8 cellular contexts compared by ENCODE assay signal in the genomic region with DNA sequence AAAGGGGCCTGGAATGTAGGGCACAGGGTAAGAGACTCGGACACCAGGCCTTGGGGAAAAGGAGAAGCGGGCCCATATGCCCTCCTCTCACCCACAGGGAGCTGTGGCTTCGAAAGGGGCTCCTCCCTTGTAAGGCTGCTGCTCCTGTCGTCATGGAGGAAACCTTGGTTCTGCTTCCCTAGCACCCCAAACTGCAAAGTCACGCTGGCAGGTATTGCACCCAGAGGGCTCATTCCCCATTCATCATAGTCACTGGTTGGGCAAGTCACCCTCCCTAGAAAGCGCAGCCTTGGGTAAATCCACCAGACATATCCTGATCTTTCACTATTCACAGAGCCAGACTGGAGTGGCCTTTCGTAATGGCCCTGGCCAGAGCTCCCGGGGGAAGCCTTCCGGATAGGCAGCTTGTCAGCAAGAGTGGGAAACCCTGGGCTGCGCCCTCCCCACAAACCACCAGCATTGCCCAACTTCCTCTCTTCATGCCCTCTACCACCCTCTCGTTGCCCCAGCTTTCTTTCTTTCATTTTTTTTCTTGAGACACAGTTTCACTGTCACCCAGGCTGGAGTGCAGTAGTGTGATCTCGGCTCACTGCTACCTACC.
DNase-seq lines count a peak whose midpoint lies in the region; ATAC-seq and TF ChIP-seq lines count a peak whose summit lies in the region.

No MANE protein-coding gene starts in this region.

- no peaks in the 10 kb centered on the region for H3K36me3 Mint-ChIP-seq in activated CD4-positive, alpha-beta T cell treated with anti-CD3 and anti-CD28 coated beads, Interleukin-2, amount 10 ng/mL, durations not matched to agents 7 days and 5 days (ENCODE audit: low read depth)

- H3K4me3 ChIP-seq in HL-60 (replicated peaks; ENCODE audit: insufficient read depth, low read length) (no peak overlapping the region), fibroblast of pulmonary artery (replicated peaks; ENCODE audit: low read depth, low read length) (no peak overlapping the region)

- H3K9me3 Mint-ChIP-seq in activated CD4-positive, alpha-beta T cell treated with anti-CD3 and anti-CD28 coated beads, Interleukin-2, amount 10 ng/mL, durations not matched to agents 7 days and 5 days = no peaks in the 10 kb centered on the region

- peak overlapping the region; percentile 56 for H3K4me3 Mint-ChIP-seq in activated CD4-positive, alpha-beta T cell treated with anti-CD3 and anti-CD28 coated beads, Interleukin-2, amount 10 ng/mL, durations not matched to agents 7 days and 5 days

- CTCF ChIA-PET in activated CD4-positive, alpha-beta T cell treated with anti-CD3 and anti-CD28 coated beads, Interleukin-2, amount 10 ng/mL, durations not matched to agents 7 days and 5 days (lab: Charles Lee) = interaction anchor here (0.6 to 1.4 kb wide), 5 partner anchors 9 to 37 kb away, joined by 3 to 4 read pairs (median 3); no protein-coding TSS in a partner anchor

- POLR2A ChIA-PET in activated CD4-positive, alpha-beta T cell treated with anti-CD3 and anti-CD28 coated beads, Interleukin-2, amount 10 ng/mL, durations not matched to agents 7 days and 5 days (lab: Charles Lee) = no interaction called here

- peak overlapping the region; percentile 87 for H3K27ac ChIP-seq in HL-60 (replicated peaks)

- peaks cover 28% of the 10 kb centered on the region for H3K4me1 Mint-ChIP-seq in activated CD4-positive, alpha-beta T cell treated with anti-CD3 and anti-CD28 coated beads, Interleukin-2, amount 10 ng/mL, durations not matched to agents 7 days and 5 days

- H3K27me3 Mint-ChIP-seq in activated CD4-positive, alpha-beta T cell treated with anti-CD3 and anti-CD28 coated beads, Interleukin-2, amount 10 ng/mL, durations not matched to agents 7 days and 5 days = no peaks in the 10 kb centered on the region

- ATAC-seq in HG03095 (IDR thresholded peaks at IDR 0.05; ENCODE audit: unreplicated experiment) = no peak

- no peak for TF ChIP-seq CTCF in HL-60 (IDR thresholded peaks at IDR 0.05; ENCODE audit: insufficient read depth, low read length)
- no peak for TF ChIP-seq CTCF in fibroblast of pulmonary artery (IDR thresholded peaks at IDR 0.05; ENCODE audit: low read length, missing control alignments)

- DNase-seq in HL-60 (ENCODE audit: low read depth in 1 of 2, low spot score in 1 of 2) (peak; percentile 100), fibroblast of pulmonary artery (ENCODE audit: low read depth) (peak; percentile 69), NCI-H2029 (lab: John Stamatoyannopoulos, UW) (no peak), HCEC 1CT (no peak), T1000 (lab: John Stamatoyannopoulos, UW) (no peak)
- DNase-seq in activated CD4-positive, alpha-beta T cell treated with anti-CD3 and anti-CD28 coated beads, Interleukin-2, amount 10 ng/mL, durations not matched to agents 7 days and 5 days = peak; percentile 53
- peak; percentile 13 for DNase-seq in stimulated activated CD4-positive, alpha-beta T cell treated with anti-CD3 and anti-CD28 coated beads, Interleukin-12 subunit alpha, Interleukin-12 subunit beta, amount 100 ng/mL, for 4 hours

- H3K27me3 ChIP-seq in HL-60 (ENCODE audit: insufficient read depth, poor library complexity, severe bottlenecking) = no peaks in the 10 kb centered on the region

- peak overlapping the region; percentile 74 for H3K27ac Mint-ChIP-seq in activated CD4-positive, alpha-beta T cell treated with anti-CD3 and anti-CD28 coated beads, Interleukin-2, amount 10 ng/mL, durations not matched to agents 7 days and 5 days

Comparison
In these comparisons a context has a peak if more than half of its experiments do, and no peak if none do; other contexts are left out.
1. DNase-seq: peak in HL-60 (2 of 2), activated CD4-positive, alpha-beta T cell treated with anti-CD3 and anti-CD28 coated beads, Interleukin-2, amount 10 ng/mL, durations not matched to agents 7 days and 5 days (single experiment), fibroblast of pulmonary artery (single experiment) and stimulated activated CD4-positive, alpha-beta T cell treated with anti-CD3 and anti-CD28 coated beads, Interleukin-12 subunit alpha, Interleukin-12 subunit beta, amount 100 ng/mL, for 4 hours (single experiment); none in NCI-H2029 (single experiment), HCEC 1CT (single experiment) and T1000 (single experiment).